8 cellular contexts compared by ENCODE assay signal in the genomic region with DNA sequence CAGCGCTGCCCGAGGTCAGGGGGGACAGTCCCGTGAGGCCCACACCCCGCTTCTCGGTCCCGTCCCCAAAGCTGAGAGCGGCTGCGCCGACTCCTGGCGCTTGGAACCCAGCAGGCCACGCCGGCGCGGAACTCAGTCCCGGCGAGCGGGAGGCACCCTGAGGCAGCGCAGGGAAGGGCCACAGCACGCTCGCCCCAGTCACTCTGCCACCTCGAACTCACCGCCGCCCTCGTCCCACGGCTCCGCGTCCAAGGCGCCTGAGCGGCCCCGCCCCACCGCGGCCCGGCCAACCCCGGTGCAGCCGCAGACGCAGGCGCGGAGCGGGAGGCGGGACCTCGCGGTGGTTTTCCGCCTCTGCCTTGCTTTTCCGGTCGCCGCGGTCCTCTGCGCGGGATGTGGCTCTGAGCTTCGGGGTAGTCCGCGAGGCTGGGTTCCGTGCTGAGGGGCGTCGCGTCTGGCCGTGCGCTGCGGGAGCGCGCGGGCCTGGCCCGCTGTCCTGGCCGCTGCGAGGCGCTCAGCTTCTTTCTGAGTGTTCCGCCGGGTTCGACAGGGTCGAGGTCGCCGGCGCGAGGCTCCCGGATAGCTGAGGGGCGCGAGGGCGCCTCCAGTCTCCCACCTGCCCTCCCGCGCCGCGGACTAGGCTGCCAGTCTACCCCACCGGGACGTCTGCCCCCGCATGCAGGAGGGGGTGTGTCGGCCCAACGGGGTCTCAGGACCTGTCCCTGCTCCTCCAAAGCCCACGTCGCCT. TPM values are rescaled to one million over a fixed set of nuclear protein-coding genes. Genes with fewer than 3 reads are reported as not detected.
A peak's percentile ranks its signal among the peaks of the same experiment; 100 is the strongest.
DNase-seq lines count a peak whose midpoint lies in the region; ATAC-seq, FAIRE-seq and TF ChIP-seq lines count a peak whose summit lies in the region.

A gene with protein sequence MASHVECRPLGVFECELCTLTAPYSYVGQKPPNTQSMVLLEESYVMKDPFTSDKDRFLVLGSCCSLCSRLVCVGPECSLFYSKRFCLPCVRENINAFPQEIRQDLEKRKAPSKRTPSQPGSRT (minus strand): TSS at position 259 of the 748 bp plus-strand sequence. CDS start 2,009 bp downstream, outside the sequence.

- H3K4me1 Mint-ChIP-seq in activated naive CD4-positive, alpha-beta T cell treated with anti-CD3 and anti-CD28 coated beads, Interleukin-2, amount 50 U/mL, for 24 hours, result peaks cover 29% of the 10 kb centered on the region

- H3K27me3 ChIP-seq in osteoblast (ENCODE audit: insufficient read depth, low read length), result no peaks in the 10 kb centered on the region
- no peaks in the 10 kb centered on the region for H3K27me3 ChIP-seq in thoracic aorta (replicated peaks; ENCODE audit: insufficient read depth)

- no peaks in the 10 kb centered on the region for H3K9me3 ChIP-seq in SK-N-MC (ENCODE audit: low read depth, low read length)
- peaks cover 2% of the 10 kb centered on the region for H3K9me3 ChIP-seq in osteoblast (ENCODE audit: low read depth, low read length)
- no peaks in the 10 kb centered on the region for H3K9me3 ChIP-seq in thoracic aorta

- peak within 1 kb of the TSS; percentile 83 for H3K4me3 Mint-ChIP-seq in activated naive CD4-positive, alpha-beta T cell treated with anti-CD3 and anti-CD28 coated beads, Interleukin-2, amount 50 U/mL, for 24 hours

- FAIRE-seq in H54 (lab: Jason Lieb, UNC), result peak; percentile 33

- H2AFZ ChIP-seq in osteoblast (ENCODE audit: low read length), result peak within 1 kb of the TSS; percentile 92

- TF ChIP-seq POLR2A in H54 (IDR thresholded peaks at IDR 0.05; ENCODE audit: low read depth, low read length), result peak; percentile 90

- peak within 1 kb of the TSS; percentile 93 for H3K9ac ChIP-seq in SK-N-MC (ENCODE audit: insufficient read length)

- no peaks in the 10 kb centered on the region for H3K9me3 Mint-ChIP-seq in activated naive CD4-positive, alpha-beta T cell treated with anti-CD3 and anti-CD28 coated beads, Interleukin-2, amount 50 U/mL, for 24 hours

- no peaks in the 10 kb centered on the region for H3K27me3 Mint-ChIP-seq in activated naive CD4-positive, alpha-beta T cell treated with anti-CD3 and anti-CD28 coated beads, Interleukin-2, amount 50 U/mL, for 24 hours

- TF ChIP-seq CTCF in osteoblast (IDR thresholded peaks at IDR 0.05; ENCODE audit: extremely low read depth, low read depth, low read length) (no peak), thoracic aorta (IDR thresholded peaks at IDR 0.05) (no peak)

- H3K79me2 ChIP-seq in osteoblast (ENCODE audit: insufficient read depth, low read length), result peaks cover 6% of the 10 kb centered on the region

- H3K27ac Mint-ChIP-seq in activated naive CD4-positive, alpha-beta T cell treated with anti-CD3 and anti-CD28 coated beads, Interleukin-2, amount 50 U/mL, for 24 hours, result peak within 1 kb of the TSS; percentile 74

- H4K20me1 ChIP-seq in osteoblast (ENCODE audit: insufficient read depth, low read length), result no peaks in the 10 kb centered on the region

- peak; percentile 47 for ATAC-seq in thoracic aorta (ENCODE audit: insufficient number of reproducible peaks, low FRiP score, low read depth)

- H3K4me1 ChIP-seq in osteoblast (ENCODE audit: insufficient read depth, low read length) (peaks cover 9% of the 10 kb centered on the region), thoracic aorta (ENCODE audit: control insufficient read depth in 1 of 2, low read depth in 2 of 2) (peaks cover 5 to 20% of the 10 kb centered on the region in 2 donors)

- peak within 1 kb of the TSS; percentile 83 for H3K27ac ChIP-seq in SK-N-MC
- peak within 1 kb of the TSS; percentile 56 for H3K27ac ChIP-seq in osteoblast (ENCODE audit: low read depth, low read length)
- peak within 1 kb of the TSS; percentile 62 to 67 for H3K27ac ChIP-seq in thoracic aorta

- H3K36me3 ChIP-seq in SK-N-MC (ENCODE audit: insufficient read depth, low read length), result no peaks in the 10 kb centered on the region
- no peaks in the 10 kb centered on the region for H3K36me3 ChIP-seq in osteoblast (ENCODE audit: insufficient read depth, low read length)
- no peaks in the 10 kb centered on the region for H3K36me3 ChIP-seq in thoracic aorta

- DNase-seq in GM03348 (ENCODE audit: low spot score), result peak; percentile 98
- DNase-seq in H54 (ENCODE audit: insufficient read length, low spot score), result peak; percentile 83
- peak; percentile 93 for DNase-seq in LoVo (ENCODE audit: low spot score)
- no peak for DNase-seq in SK-N-MC (ENCODE audit: low read depth, low spot score)
- peak; percentile 87 for DNase-seq in glomerular visceral epithelial cell (ENCODE audit: extremely low spot score)
- DNase-seq in osteoblast (ENCODE audit: insufficient read length, low spot score, missing footprints), result peak; percentile 100
- DNase-seq in thoracic aorta (ENCODE audit: low spot score), result peak; percentile 30

- H3K4me3 ChIP-seq in SK-N-MC (peak within 1 kb of the TSS; percentile 97), osteoblast (ENCODE audit: insufficient read depth, low read length) (peak within 1 kb of the TSS; percentile 87), thoracic aorta (peak within 1 kb of the TSS; percentile 75)

- H3K36me3 Mint-ChIP-seq in activated naive CD4-positive, alpha-beta T cell treated with anti-CD3 and anti-CD28 coated beads, Interleukin-2, amount 50 U/mL, for 24 hours, result no peaks in the 10 kb centered on the region

- H3K4me2 ChIP-seq in osteoblast (ENCODE audit: insufficient read depth, low read length), result peak within 1 kb of the TSS; percentile 95

RNA-seq across cellular contexts. Expression of the gene that starts here (rescaled TPM):
- 12.7 and 15.0 TPM in 2 replicates for total RNA-seq in osteoblast
- 10 to 100 TPM in 1 of 2 donors, 1 to 10 TPM in 1; 8.1 to 12.4 TPM for total RNA-seq in thoracic aorta
